In genomic region chr22:46514592-46515207, GRCh38 we compare ENCODE assay signal across 15 cellular contexts. TPM values are rescaled to one million over a fixed set of nuclear protein-coding genes. Genes with fewer than 3 reads are reported as not detected.
DNase-seq lines count a peak whose midpoint lies in the region; ATAC-seq, FAIRE-seq and TF ChIP-seq lines count a peak whose summit lies in the region.
"Had no signal": no experiment of that assay in that cellular context is flagged by ENCODE, and none has a peak within 500 bp of the region (broad histone marks: within the 10 kb centered on the region; RNA-seq: fewer than 3 reads in every experiment).

No MANE protein-coding gene starts in this region.

- peak; percentile 94 for FAIRE-seq in bronchial epithelial cell (lab: Jason Lieb, UNC)
- no peak for FAIRE-seq in kidney (lab: Jason Lieb, UNC)
- FAIRE-seq in GM12891 (lab: Jason Lieb, UNC): no peak
- FAIRE-seq: colon had no signal

- H3K27ac ChIP-seq in BLaER1 (peak overlapping the region; percentile 6; the same call in 1 of the 2 replicates), kidney (ENCODE audit: low read depth in 2 of 2, low read length in 2 of 2) (no peak overlapping the region), gastrocnemius medialis (no peak overlapping the region)
- H3K27ac ChIP-seq: heart left ventricle, thyroid gland had no signal

- H3K9me3 ChIP-seq in BLaER1: no peaks in the 10 kb centered on the region
- H3K9me3 ChIP-seq in MG63: no peaks in the 10 kb centered on the region
- no peaks in the 10 kb centered on the region for H3K9me3 ChIP-seq in kidney (ENCODE audit: control insufficient read depth in 1 of 2, low read length in 2 of 2)
- H3K9me3 ChIP-seq in gastrocnemius medialis: no peaks in the 10 kb centered on the region
- H3K9me3 ChIP-seq: heart left ventricle, thyroid gland had no signal

- TF ChIP-seq CTCF in bronchial epithelial cell (IDR thresholded peaks at IDR 0.05; ENCODE audit: insufficient read depth, low read length, severe bottlenecking) (no peak), kidney (IDR thresholded peaks at IDR 0.05; ENCODE audit: borderline replicate concordance, extremely low read depth, insufficient read depth) (no peak), gastrocnemius medialis (IDR thresholded peaks at IDR 0.05 in 4 of 5, conservative IDR thresholded peaks at IDR 0.05 in 1 of 5) (no peak), natural killer cell (IDR thresholded peaks at IDR 0.05) (no peak)

- H3K4me1 ChIP-seq in BLaER1 (peaks cover 54% of the 10 kb centered on the region), kidney (ENCODE audit: control insufficient read depth in 1 of 2, insufficient read depth in 1 of 2, low read depth in 1 of 2, low read length in 2 of 2) (no peaks in the 10 kb centered on the region), gastrocnemius medialis (no peaks in the 10 kb centered on the region)
- H3K4me1 ChIP-seq: thyroid gland had no signal

- H3K4me3 ChIP-seq in BLaER1: no peak overlapping the region
- H3K4me3 ChIP-seq in MG63: no peak overlapping the region
- peak overlapping the region; percentile 20 for H3K4me3 ChIP-seq in bronchial epithelial cell (ENCODE audit: low read depth, low read length)
- H3K4me3 ChIP-seq in kidney (ENCODE audit: low read length in 2 of 2): no peak overlapping the region
- no peak overlapping the region for H3K4me3 ChIP-seq in gastrocnemius medialis
- H3K4me3 ChIP-seq: heart left ventricle, thyroid gland had no signal

- no peaks in the 10 kb centered on the region for H3K36me3 ChIP-seq in BLaER1
- H3K36me3 ChIP-seq in MG63: no peaks in the 10 kb centered on the region
- peaks cover 21% of the 10 kb centered on the region for H3K36me3 ChIP-seq in bronchial epithelial cell (ENCODE audit: control insufficient read depth, insufficient read depth, low read length)
- H3K36me3 ChIP-seq in kidney (ENCODE audit: control insufficient read depth in 1 of 2, insufficient read depth in 2 of 2, low read length in 2 of 2): no peaks in the 10 kb centered on the region
- H3K36me3 ChIP-seq in gastrocnemius medialis: no peaks in the 10 kb centered on the region
- H3K36me3 ChIP-seq: heart left ventricle, thyroid gland had no signal

- H3K9me3 Mint-ChIP-seq in natural killer cell: no peaks in the 10 kb centered on the region
- H3K9me3 Mint-ChIP-seq: mesothelial cell of epicardium had no signal

- TF ChIP-seq POLR2A in gastrocnemius medialis (IDR thresholded peaks at IDR 0.05) (no peak), GM12891 (IDR thresholded peaks at IDR 0.05; ENCODE audit: low read depth, low read length) (no peak)

- H3K4me2 ChIP-seq in BLaER1: peak overlapping the region; percentile 40

- H3K9ac ChIP-seq in BLaER1 (no peak overlapping the region), kidney (ENCODE audit: low read length in 2 of 2) (no peak overlapping the region)

- in situ Hi-C loops in gastrocnemius medialis (cut with MboI; ENCODE audit: low sequenced_read_pairs in 4 of 4): no loop called here

- intact Hi-C loops in kidney (cut with DNase I): no loop called here
- intact Hi-C loops in gastrocnemius medialis (cut with DNase I; ENCODE audit: low total_unique reads): no loop called here
- intact Hi-C loops in natural killer cell (cut with micrococcal nuclease): no loop called here

- H3K27me3 ChIP-seq in BLaER1 (no peaks in the 10 kb centered on the region), MG63 (no peaks in the 10 kb centered on the region), bronchial epithelial cell (ENCODE audit: control insufficient read depth, insufficient read depth, low read length) (no peaks in the 10 kb centered on the region), gastrocnemius medialis (peaks cover 0 to 5% (median 4%) of the 10 kb centered on the region in 3 donors)
- H3K27me3 ChIP-seq: heart left ventricle, thyroid gland had no signal

- H3K4me1 Mint-ChIP-seq in natural killer cell: no peaks in the 10 kb centered on the region
- H3K4me1 Mint-ChIP-seq: mesothelial cell of epicardium had no signal

- peaks cover 0 to 3% of the 10 kb centered on the region in 2 donors for H3K27me3 Mint-ChIP-seq in natural killer cell (ENCODE audit: low read depth in 2 of 2)

- no peaks in the 10 kb centered on the region for H4K20me1 ChIP-seq in BLaER1

- no peaks in the 10 kb centered on the region for H3K36me3 Mint-ChIP-seq in natural killer cell
- H3K36me3 Mint-ChIP-seq: mesothelial cell of epicardium had no signal

- DNase-seq in MG63 (peak; percentile 55), bronchial epithelial cell (ENCODE audit: low read depth) (peak; percentile 97), kidney (peak; percentile 60), gastrocnemius medialis (no peak), GM12891 (ENCODE audit: insufficient read length, low spot score) (no peak), natural killer cell (no peak)
- DNase-seq: activated CD4-positive, alpha-beta T cell treated with anti-CD3 and anti-CD28 coated beads for 48 hours; NCI-H524; retina; thyroid gland had no signal

- no peak overlapping the region for H3K4me3 Mint-ChIP-seq in natural killer cell
- H3K4me3 Mint-ChIP-seq: mesothelial cell of epicardium had no signal

- ATAC-seq in HG03135 (IDR thresholded peaks at IDR 0.05; ENCODE audit: unreplicated experiment) (no peak), gastrocnemius medialis (no peak), natural killer cell (no peak)
- ATAC-seq: heart left ventricle had no signal

- H3K27ac Mint-ChIP-seq in natural killer cell: no peak overlapping the region
- H3K27ac Mint-ChIP-seq: mesothelial cell of epicardium had no signal

TF ChIP-seq in GM12891, 5 proteins besides CTCF, POLR2A, EP300 and RAD21:
- TF ChIP-seq PAX5 (IDR thresholded peaks at IDR 0.05; ENCODE audit: insufficient read depth, low read length, severe bottlenecking): no peak
- TF ChIP-seq POLR2AphosphoS5 (IDR thresholded peaks at IDR 0.05; ENCODE audit: low read depth, low read length): no peak
- TF ChIP-seq POU2F2 (IDR thresholded peaks at IDR 0.05; ENCODE audit: low read depth, low read length): no peak
- TF ChIP-seq SPI1 (IDR thresholded peaks at IDR 0.05; ENCODE audit: low read depth, low read length): no peak
- no peak for TF ChIP-seq TAF1 (IDR thresholded peaks at IDR 0.05; ENCODE audit: low read depth, low read length)

RNA-seq across cellular contexts. Expression of gene CELSR1, which starts 22.7 kb away (rescaled TPM):
- 0.30 and 0.59 TPM in 2 replicates for total RNA-seq in MG63 (2014; rRNA removed; shearing (Covaris generic); ENCODE audit: low replicate concordance)
- total RNA-seq in bronchial epithelial cell: 39.0 and 60.0 TPM in 2 replicates
- total RNA-seq in kidney: 49.9 TPM
- polyA plus RNA-seq in kidney (ENCODE audit: insufficient read depth, low read depth, low replicate concordance): 15.7 TPM
- total RNA-seq in gastrocnemius medialis: 1 to 10 TPM in 2 of 4 donors, under 1 TPM in 2; 0.10 to 1.5 (median 0.87) TPM
- 0.90 TPM for polyA plus RNA-seq in GM12891 (2012; ENCODE audit: low read depth, missing spikeins)
- 1 to 10 TPM in 2 of 3 donors, under 1 TPM in 1; 0.89 to 3.9 (median 1.9) TPM for total RNA-seq in natural killer cell

Comparison
In these comparisons a context has a peak if more than half of its experiments do, and no peak if none do; other contexts are left out.
1. DNase-seq: peak in MG63 (single experiment), bronchial epithelial cell (single experiment) and kidney (single experiment); none in gastrocnemius medialis (0 of 2), GM12891 (single experiment) and natural killer cell (single experiment).